Comparison of ENCODE assay signal across 8 cellular contexts in genomic region chr12:6323340-6323994, GRCh38. TPM values are rescaled to one million over a fixed set of nuclear protein-coding genes. Genes with fewer than 3 reads are reported as not detected.
A peak's percentile ranks its signal among the peaks of the same experiment; 100 is the strongest.
DNase-seq lines count a peak whose midpoint lies in the region; ATAC-seq, FAIRE-seq and TF ChIP-seq lines count a peak whose summit lies in the region.

No MANE protein-coding gene starts in this region.

- no peaks in the 10 kb centered on the region for H3K27me3 ChIP-seq in BLaER1 treated with 17β-estradiol and CSF1 and Interleukin-3, amounts not matched to agents 10 nM and 100 nM
- no peaks in the 10 kb centered on the region for H3K27me3 ChIP-seq in GM12878 (replicated peaks in 1 of 2; ENCODE audit: control insufficient read depth in 2 of 2, insufficient read depth in 2 of 2, low read length in 1 of 2)

- DNase-seq in HT-29 (ENCODE audit: low spot score) (peak; percentile 86), RWPE1 (ENCODE audit: low spot score) (peak; percentile 74), GM12878 (ENCODE audit: low read depth, low spot score) (peak; percentile 71), hepatic stellate cell (ENCODE audit: low spot score) (peak; percentile 94), retinal pigment epithelial cell (ENCODE audit: low read depth) (peak; percentile 78)

- WGBS in GM12878 (ENCODE audit: insufficient coverage, insufficient replicate concordance, low lambda C conversion rate, missing lambda C conversion rate): 11% methylated on average over 14 of the region's 14 CpGs

- H3K9me3 ChIP-seq in BLaER1 treated with 17β-estradiol and CSF1 and Interleukin-3, amounts not matched to agents 10 nM and 100 nM (replicated peaks in 1 of 11): no peaks in the 10 kb centered on the region
- no peaks in the 10 kb centered on the region for H3K9me3 ChIP-seq in GM12878 (replicated peaks; ENCODE audit: control insufficient read depth, insufficient read depth, low read length)

- TF ChIP-seq EP300 in GM12878 (IDR thresholded peaks at IDR 0.05; ENCODE audit: borderline replicate concordance in 1 of 2, control insufficient read depth in 1 of 2, low read depth in 2 of 2, low read length in 2 of 2): peak; percentile 46 to 53; a peak in 1 of 4 replicates

- ATAC-seq in GM18511 (IDR thresholded peaks at IDR 0.05; ENCODE audit: unreplicated experiment) (peak; percentile 78), GM12878 (peak; percentile 87), HG03571 (IDR thresholded peaks at IDR 0.05; ENCODE audit: unreplicated experiment) (no peak)

- no peaks in the 10 kb centered on the region for H3K79me2 ChIP-seq in GM12878 (ENCODE audit: control insufficient read depth, insufficient read depth, low read length)

- RAD21 ChIA-PET in GM12878 (lab: Charles Lee; ENCODE audit: unreplicated experiment): interaction anchor here (0.8 to 2.0 kb wide), 18 partner anchors 11 to 308 kb away, joined by 3 to 23 read pairs (median 4); partner anchors contain the start of genes MRPL51, TNFRSF1A and VAMP1

- H3K36me3 ChIP-seq in BLaER1 treated with 17β-estradiol and CSF1 and Interleukin-3, amounts not matched to agents 10 nM and 100 nM: peaks cover 11 to 46% (median 36%) of the 10 kb centered on the region in 11 experiments
- no peaks in the 10 kb centered on the region; a peak in 1 of 4 replicates for H3K36me3 ChIP-seq in GM12878 (ENCODE audit: control insufficient read depth in 2 of 2, insufficient read depth in 2 of 2, low read length in 1 of 2)

- in situ Hi-C loops in GM12878 (cut with MboI): no loop called here

- TF ChIP-seq RAD21 in GM12878 (IDR thresholded peaks at IDR 0.05; ENCODE audit: insufficient read depth, low read depth, low read length): peak; percentile 34

- peak overlapping the region; percentile 72 to 100 (median 90) for H3K4me2 ChIP-seq in BLaER1 treated with 17β-estradiol and CSF1 and Interleukin-3, amounts not matched to agents 10 nM and 100 nM
- H3K4me2 ChIP-seq in GM12878 (ENCODE audit: control insufficient read depth, insufficient read depth): peak overlapping the region; percentile 85

- TF ChIP-seq POLR2A in GM12878 (IDR thresholded peaks at IDR 0.05; ENCODE audit: low read depth, low read length): 0 out of 2 replicates have a peak, but pooled peaks have one; percentile 18

- H3K4me1 ChIP-seq in BLaER1 treated with 17β-estradiol and CSF1 and Interleukin-3, amounts not matched to agents 10 nM and 100 nM: peaks cover 70 to 96% (median 80%) of the 10 kb centered on the region in 10 experiments
- H3K4me1 ChIP-seq in GM12878 (ENCODE audit: control insufficient read depth, insufficient read depth, low read length): peaks cover 31% of the 10 kb centered on the region

- peak overlapping the region; percentile 45 to 81 (median 71); a peak in 21 of 22 replicates for H3K27ac ChIP-seq in BLaER1 treated with 17β-estradiol and CSF1 and Interleukin-3, amounts not matched to agents 10 nM and 100 nM
- H3K27ac ChIP-seq in RWPE1 (peak overlapping the region; percentile 81), GM12878 (ENCODE audit: control insufficient read depth, insufficient read depth) (peak overlapping the region; percentile 79)

- H3K9ac ChIP-seq in BLaER1 treated with 17β-estradiol and CSF1 and Interleukin-3, amounts not matched to agents 10 nM and 100 nM: peak overlapping the region; percentile 51 to 74 (median 66); a peak in 21 of 22 replicates
- peak overlapping the region; percentile 60 for H3K9ac ChIP-seq in GM12878 (ENCODE audit: control insufficient read depth, insufficient read depth, low read length)

- H3K4me3 ChIP-seq in BLaER1 treated with 17β-estradiol and CSF1 and Interleukin-3, amounts not matched to agents 10 nM and 100 nM: peak overlapping the region in 4 of 10 experiments; percentile 16 to 40 (median 20); a peak in 7 of 20 replicates
- H3K4me3 ChIP-seq in GM12878: no peak overlapping the region
- H3K4me3 ChIP-seq in retinal pigment epithelial cell (ENCODE audit: low read length): no peak overlapping the region

- SMC1A ChIA-PET in GM12878 (lab: Charles Lee; ENCODE audit: uncharacterized antibody, unreplicated experiment): interaction anchor here (0.8 to 2.5 kb wide), 18 partner anchors 9 to 361 kb away, joined by 3 to 32 read pairs (median 4); partner anchors contain the start of gene TNFRSF1A

- peak overlapping the region; percentile 84 for H2AFZ ChIP-seq in GM12878 (ENCODE audit: control insufficient read depth, low read depth, low read length)

- TF ChIP-seq CTCF in RWPE1 (conservative IDR thresholded peaks at IDR 0.05; ENCODE audit: low read depth) (no peak; the same call in 1 of the 2 replicates), GM12878 (IDR thresholded peaks at IDR 0.05 in 2 of 3, conservative IDR thresholded peaks at IDR 0.05 in 1 of 3; ENCODE audit: control insufficient read depth in 2 of 3, extremely low read depth in 1 of 3, insufficient read depth in 1 of 3, low read depth in 3 of 3, low read length in 3 of 3) (peak; percentile 38 to 45 (median 45); a peak in 5 of 6 replicates), retinal pigment epithelial cell (conservative IDR thresholded peaks at IDR 0.05; ENCODE audit: low read depth, low read length) (peak; percentile 81)

- POLR2A ChIA-PET in RWPE1 (lab: Yijun Ruan, JAX; ENCODE audit: low non-redundant PET) (no interaction called here), GM12878 (lab: Charles Lee) (interaction anchor here (0.6 to 2.2 kb wide), 8 partner anchors 10 to 157 kb away, joined by 3 to 14 read pairs (median 4); partner anchors contain the start of genes TNFRSF1A and VAMP1)

- no TSS peak for BruUV-seq in GM12878 (replicated peaks; lab: Mats Ljungman, UMichigan)

- CTCF ChIA-PET in RWPE1 (lab: Yijun Ruan, JAX) (interaction anchor here (0.6 to 1.2 kb wide), 6 partner anchors 10 to 28 kb away, joined by 3 to 5 read pairs (median 3); partner anchors contain the start of gene TNFRSF1A), GM12878 (lab: Yijun Ruan, JAX) (interaction anchor here (0.6 to 2.1 kb wide), 24 partner anchors 10 to 183 kb away, joined by 3 to 48 read pairs (median 4); partner anchors contain the start of gene VAMP1)

- intact Hi-C loops in GM12878 (cut with micrococcal nuclease; ENCODE audit: unreplicated experiment): loop anchor here (2.0 to 5.0 kb wide), 2 partner anchors 99 to 144 kb away; no protein-coding TSS in a partner anchor

- peaks cover 32 to 94% (median 49%) of the 10 kb centered on the region in 11 experiments for H4K20me1 ChIP-seq in BLaER1 treated with 17β-estradiol and CSF1 and Interleukin-3, amounts not matched to agents 10 nM and 100 nM
- H4K20me1 ChIP-seq in GM12878 (ENCODE audit: control insufficient read depth, insufficient read depth): no peaks in the 10 kb centered on the region

- FAIRE-seq in GM12878 (lab: Jason Lieb, UNC): peak; percentile 97

RNA-seq across cellular contexts. Expression of gene PLEKHG6, which starts 13.0 kb away (rescaled TPM):
- total RNA-seq in HT-29 (2014; rRNA removed; shearing (Covaris generic)): 90.1 and 94.8 TPM in 2 replicates
- total RNA-seq in GM12878 (2013; cell fraction: nucleolus; rRNA removed): 2.3 and 2.8 TPM in 2 replicates
- total RNA-seq in GM12878 (2014; rRNA removed): 1.0 and 1.4 TPM in 2 replicates
- total RNA-seq in GM12878 (2014; rRNA removed; fragmentation: Illumina TruSeq; extraction: Trizol): 0.60 and 0.72 TPM in 2 replicates
- total RNA-seq in GM12878 (2021): 0.90 and 1.5 TPM in 2 replicates
- polyA plus RNA-seq in GM12878 (2011; ENCODE audit: low read depth): 0.33 TPM
- 1.4 and 2.0 TPM in 2 replicates for polyA plus RNA-seq in GM12878 (2011; rRNA removed)
- 4.7 and 9.6 TPM in 2 replicates for polyA plus RNA-seq in GM12878 (2011; cell fraction: cytosol; rRNA removed)
- polyA plus RNA-seq in GM12878 (2011; cell fraction: nucleus; rRNA removed): 3.3 and 9.4 TPM in 2 replicates
- polyA plus RNA-seq in GM12878 (2012): 1.6 and 2.4 TPM in 2 replicates
- 0.10 and 0.62 TPM in 2 replicates for polyA plus RNA-seq in GM12878 (2014; fragmentation: Illumina TruSeq; extraction: Trizol)
- polyA plus RNA-seq in GM12878 (2014; fragmentation: Nextera tagmentation; extraction: Ambion mirVana): under 1 TPM; 0.10 to 0.20 TPM
- 1.6 and 4.0 TPM in 2 replicates for polyA plus RNA-seq in GM12878 (2014; rRNA removed)
- 1 to 10 TPM; 1.4 to 2.3 TPM for polyA plus RNA-seq in GM12878 (2016; fragmentation: Nextera tagmentation; extraction: Ambion mirVana)
- polyA minus RNA-seq in GM12878 (2011; rRNA and poly(A)+ RNA removed): 1.7 and 9.9 TPM in 2 replicates
- polyA minus RNA-seq in GM12878 (2011; cell fraction: cytosol; rRNA and poly(A)+ RNA removed): 2.7 and 6.9 TPM in 2 replicates
- 0.60 and 6.0 TPM in 2 replicates for polyA minus RNA-seq in GM12878 (2011; cell fraction: nucleus; rRNA and poly(A)+ RNA removed)

RNA-seq across cellular contexts. Expression of gene TNFRSF1A, which starts 18.4 kb away (rescaled TPM):
- total RNA-seq in HT-29 (2014; rRNA removed; shearing (Covaris generic)): 91.9 and 94.5 TPM in 2 replicates
- total RNA-seq in GM12878 (2013; cell fraction: nucleolus; rRNA removed): 25.3 and 26.1 TPM in 2 replicates
- 11.7 and 14.1 TPM in 2 replicates for total RNA-seq in GM12878 (2014; rRNA removed)
- total RNA-seq in GM12878 (2014; rRNA removed; fragmentation: Illumina TruSeq; extraction: Trizol): 7.3 and 9.8 TPM in 2 replicates
- 16.2 and 16.5 TPM in 2 replicates for total RNA-seq in GM12878 (2021)
- polyA plus RNA-seq in GM12878 (2011; ENCODE audit: low read depth): 4.1 TPM
- polyA plus RNA-seq in GM12878 (2011; rRNA removed): 16.5 and 18.9 TPM in 2 replicates
- 16.0 and 25.6 TPM in 2 replicates for polyA plus RNA-seq in GM12878 (2011; cell fraction: cytosol; rRNA removed)
- 30.0 and 37.3 TPM in 2 replicates for polyA plus RNA-seq in GM12878 (2011; cell fraction: nucleus; rRNA removed)
- 7.0 and 13.2 TPM in 2 replicates for polyA plus RNA-seq in GM12878 (2012)
- polyA plus RNA-seq in GM12878 (2014; fragmentation: Illumina TruSeq; extraction: Trizol): 6.4 and 14.8 TPM in 2 replicates
- under 1 TPM; 0.24 to 0.77 TPM for polyA plus RNA-seq in GM12878 (2014; fragmentation: Nextera tagmentation; extraction: Ambion mirVana)
- 12.7 and 13.1 TPM in 2 replicates for polyA plus RNA-seq in GM12878 (2014; rRNA removed)
- 10 to 100 TPM; 10.6 to 13.0 TPM for polyA plus RNA-seq in GM12878 (2016; fragmentation: Nextera tagmentation; extraction: Ambion mirVana)
- 22.5 and 36.4 TPM in 2 replicates for polyA minus RNA-seq in GM12878 (2011; rRNA and poly(A)+ RNA removed)
- polyA minus RNA-seq in GM12878 (2011; cell fraction: cytosol; rRNA and poly(A)+ RNA removed): 13.6 and 15.8 TPM in 2 replicates
- polyA minus RNA-seq in GM12878 (2011; cell fraction: nucleus; rRNA and poly(A)+ RNA removed): 24.8 and 42.8 TPM in 2 replicates

RNA-seq across cellular contexts. Expression of gene SCNN1A, which starts 51.9 kb away (rescaled TPM):
- 161 and 221 TPM in 2 replicates for total RNA-seq in HT-29 (2014; rRNA removed; shearing (Covaris generic))
- total RNA-seq in GM12878 (2013; cell fraction: nucleolus; rRNA removed): not detected in 2 replicates
- not detected in 2 replicates for total RNA-seq in GM12878 (2014; rRNA removed)
- total RNA-seq in GM12878 (2014; rRNA removed; fragmentation: Illumina TruSeq; extraction: Trizol): not detected in 2 replicates
- total RNA-seq in GM12878 (2021): 0.56 and 0.69 TPM in 2 replicates
- not detected for polyA plus RNA-seq in GM12878 (2011; ENCODE audit: low read depth)
- polyA plus RNA-seq in GM12878 (2011; rRNA removed): not detected in 2 replicates
- polyA plus RNA-seq in GM12878 (2011; cell fraction: cytosol; rRNA removed): not detected in 2 replicates
- polyA plus RNA-seq in GM12878 (2011; cell fraction: nucleus; rRNA removed): not detected in 2 replicates
- not detected in 2 replicates for polyA plus RNA-seq in GM12878 (2012)
- polyA plus RNA-seq in GM12878 (2014; fragmentation: Illumina TruSeq; extraction: Trizol): not detected in 2 replicates
- not detected for polyA plus RNA-seq in GM12878 (2014; fragmentation: Nextera tagmentation; extraction: Ambion mirVana)
- 0.03 TPM in 1 of 2 replicates, not detected in the other for polyA plus RNA-seq in GM12878 (2014; rRNA removed)
- under 1 TPM in 1 of 2 experiments, not detected in 1; 0.14 TPM for polyA plus RNA-seq in GM12878 (2016; fragmentation: Nextera tagmentation; extraction: Ambion mirVana)
- not detected in 2 replicates for polyA minus RNA-seq in GM12878 (2011; rRNA and poly(A)+ RNA removed)
- not detected in 2 replicates for polyA minus RNA-seq in GM12878 (2011; cell fraction: cytosol; rRNA and poly(A)+ RNA removed)
- polyA minus RNA-seq in GM12878 (2011; cell fraction: nucleus; rRNA and poly(A)+ RNA removed): not detected in 2 replicates

Comparison
In these comparisons a context has a peak if more than half of its experiments do, and no peak if none do; other contexts are left out.
1. RNA of gene PLEKHG6, which starts 13.0 kb away (total RNA-seq): 90.1 to 94.8 TPM in HT-29; 0.60 to 2.8 TPM in GM12878; every median in the first group is over 10 times any median in the second.
2. RNA of gene SCNN1A, which starts 51.9 kb away (total RNA-seq): 161 to 221 TPM in HT-29; 0.56 to 0.69 TPM in GM12878; every median in the first group is over 10 times any median in the second.
3. Peak in every context shown above with its lines, with median percentiles within 50 percentile points of each other: H3K27ac ChIP-seq and DNase-seq.